3 cellular contexts compared by ENCODE assay signal in the genomic region with DNA sequence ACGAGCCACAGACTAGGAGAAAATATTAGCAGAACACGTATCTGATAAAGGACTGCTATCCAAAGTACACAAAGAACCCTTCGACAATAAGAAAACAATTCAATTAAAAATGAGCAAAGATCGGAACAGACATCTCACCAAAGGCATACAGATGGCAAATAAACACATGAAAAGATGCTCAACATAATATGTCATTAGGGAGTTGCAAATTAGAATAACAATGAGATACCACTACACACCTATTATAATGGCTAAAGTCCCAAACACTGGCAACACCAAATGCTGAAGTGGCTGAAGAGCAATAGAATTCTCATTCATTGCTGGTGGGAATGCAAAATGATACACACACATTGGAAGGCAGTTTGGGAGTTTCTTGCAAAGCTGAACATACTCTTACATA.
TF ChIP-seq lines count a peak whose summit lies in the region.

No MANE protein-coding gene starts in this region.

TF ChIP-seq in GM12891, 5 proteins besides CTCF, POLR2A, EP300 and RAD21:
- TF ChIP-seq SPI1 (IDR thresholded peaks at IDR 0.05; ENCODE audit: low read depth, low read length) (no peak), TAF1 (IDR thresholded peaks at IDR 0.05; ENCODE audit: low read depth, low read length) (no peak), POLR2AphosphoS5 (IDR thresholded peaks at IDR 0.05; ENCODE audit: low read depth, low read length) (no peak), PAX5 (IDR thresholded peaks at IDR 0.05; ENCODE audit: insufficient read depth, low read length, severe bottlenecking) (no peak), POU2F2 (IDR thresholded peaks at IDR 0.05; ENCODE audit: low read depth, low read length) (no peak)

TF ChIP-seq in GM23338, 12 proteins besides CTCF, POLR2A, EP300 and RAD21:
- TF ChIP-seq, protein P1, sequence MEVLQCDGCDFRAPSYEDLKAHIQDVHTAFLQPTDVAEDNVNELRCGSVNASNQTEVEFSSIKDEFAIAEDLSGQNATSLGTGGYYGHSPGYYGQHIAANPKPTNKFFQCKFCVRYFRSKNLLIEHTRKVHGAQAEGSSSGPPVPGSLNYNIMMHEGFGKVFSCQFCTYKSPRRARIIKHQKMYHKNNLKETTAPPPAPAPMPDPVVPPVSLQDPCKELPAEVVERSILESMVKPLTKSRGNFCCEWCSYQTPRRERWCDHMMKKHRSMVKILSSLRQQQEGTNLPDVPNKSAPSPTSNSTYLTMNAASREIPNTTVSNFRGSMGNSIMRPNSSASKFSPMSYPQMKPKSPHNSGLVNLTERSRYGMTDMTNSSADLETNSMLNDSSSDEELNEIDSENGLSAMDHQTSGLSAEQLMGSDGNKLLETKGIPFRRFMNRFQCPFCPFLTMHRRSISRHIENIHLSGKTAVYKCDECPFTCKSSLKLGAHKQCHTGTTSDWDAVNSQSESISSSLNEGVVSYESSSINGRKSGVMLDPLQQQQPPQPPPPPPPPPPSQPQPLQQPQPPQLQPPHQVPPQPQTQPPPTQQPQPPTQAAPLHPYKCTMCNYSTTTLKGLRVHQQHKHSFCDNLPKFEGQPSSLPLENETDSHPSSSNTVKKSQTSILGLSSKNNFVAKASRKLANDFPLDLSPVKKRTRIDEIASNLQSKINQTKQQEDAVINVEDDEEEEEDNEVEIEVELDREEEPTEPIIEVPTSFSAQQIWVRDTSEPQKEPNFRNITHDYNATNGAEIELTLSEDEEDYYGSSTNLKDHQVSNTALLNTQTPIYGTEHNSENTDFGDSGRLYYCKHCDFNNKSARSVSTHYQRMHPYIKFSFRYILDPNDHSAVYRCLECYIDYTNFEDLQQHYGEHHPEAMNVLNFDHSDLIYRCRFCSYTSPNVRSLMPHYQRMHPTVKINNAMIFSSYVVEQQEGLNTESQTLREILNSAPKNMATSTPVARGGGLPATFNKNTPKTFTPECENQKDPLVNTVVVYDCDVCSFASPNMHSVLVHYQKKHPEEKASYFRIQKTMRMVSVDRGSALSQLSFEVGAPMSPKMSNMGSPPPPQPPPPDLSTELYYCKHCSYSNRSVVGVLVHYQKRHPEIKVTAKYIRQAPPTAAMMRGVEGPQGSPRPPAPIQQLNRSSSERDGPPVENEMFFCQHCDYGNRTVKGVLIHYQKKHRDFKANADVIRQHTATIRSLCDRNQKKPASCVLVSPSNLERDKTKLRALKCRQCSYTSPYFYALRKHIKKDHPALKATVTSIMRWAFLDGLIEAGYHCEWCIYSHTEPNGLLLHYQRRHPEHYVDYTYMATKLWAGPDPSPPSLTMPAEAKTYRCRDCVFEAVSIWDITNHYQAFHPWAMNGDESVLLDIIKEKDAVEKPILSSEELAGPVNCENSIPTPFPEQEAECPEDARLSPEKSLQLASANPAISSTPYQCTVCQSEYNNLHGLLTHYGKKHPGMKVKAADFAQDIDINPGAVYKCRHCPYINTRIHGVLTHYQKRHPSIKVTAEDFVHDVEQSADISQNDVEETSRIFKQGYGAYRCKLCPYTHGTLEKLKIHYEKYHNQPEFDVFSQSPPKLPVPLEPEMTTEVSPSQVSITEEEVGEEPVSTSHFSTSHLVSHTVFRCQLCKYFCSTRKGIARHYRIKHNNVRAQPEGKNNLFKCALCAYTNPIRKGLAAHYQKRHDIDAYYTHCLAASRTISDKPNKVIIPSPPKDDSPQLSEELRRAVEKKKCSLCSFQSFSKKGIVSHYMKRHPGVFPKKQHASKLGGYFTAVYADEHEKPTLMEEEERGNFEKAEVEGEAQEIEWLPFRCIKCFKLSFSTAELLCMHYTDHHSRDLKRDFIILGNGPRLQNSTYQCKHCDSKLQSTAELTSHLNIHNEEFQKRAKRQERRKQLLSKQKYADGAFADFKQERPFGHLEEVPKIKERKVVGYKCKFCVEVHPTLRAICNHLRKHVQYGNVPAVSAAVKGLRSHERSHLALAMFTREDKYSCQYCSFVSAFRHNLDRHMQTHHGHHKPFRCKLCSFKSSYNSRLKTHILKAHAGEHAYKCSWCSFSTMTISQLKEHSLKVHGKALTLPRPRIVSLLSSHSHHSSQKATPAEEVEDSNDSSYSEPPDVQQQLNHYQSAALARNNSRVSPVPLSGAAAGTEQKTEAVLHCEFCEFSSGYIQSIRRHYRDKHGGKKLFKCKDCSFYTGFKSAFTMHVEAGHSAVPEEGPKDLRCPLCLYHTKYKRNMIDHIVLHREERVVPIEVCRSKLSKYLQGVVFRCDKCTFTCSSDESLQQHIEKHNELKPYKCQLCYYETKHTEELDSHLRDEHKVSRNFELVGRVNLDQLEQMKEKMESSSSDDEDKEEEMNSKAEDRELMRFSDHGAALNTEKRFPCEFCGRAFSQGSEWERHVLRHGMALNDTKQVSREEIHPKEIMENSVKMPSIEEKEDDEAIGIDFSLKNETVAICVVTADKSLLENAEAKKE (CRISPR knock-in tag; IDR thresholded peaks at IDR 0.05), result no peak
- TF ChIP-seq ZNF114 (CRISPR knock-in tag; IDR thresholded peaks at IDR 0.05) (no peak), STAT1 (IDR thresholded peaks at IDR 0.05; ENCODE audit: unreplicated experiment) (no peak), EZH2phosphoT487 (IDR thresholded peaks at IDR 0.05; ENCODE audit: unreplicated experiment) (no peak)
- TF ChIP-seq, protein P2, sequence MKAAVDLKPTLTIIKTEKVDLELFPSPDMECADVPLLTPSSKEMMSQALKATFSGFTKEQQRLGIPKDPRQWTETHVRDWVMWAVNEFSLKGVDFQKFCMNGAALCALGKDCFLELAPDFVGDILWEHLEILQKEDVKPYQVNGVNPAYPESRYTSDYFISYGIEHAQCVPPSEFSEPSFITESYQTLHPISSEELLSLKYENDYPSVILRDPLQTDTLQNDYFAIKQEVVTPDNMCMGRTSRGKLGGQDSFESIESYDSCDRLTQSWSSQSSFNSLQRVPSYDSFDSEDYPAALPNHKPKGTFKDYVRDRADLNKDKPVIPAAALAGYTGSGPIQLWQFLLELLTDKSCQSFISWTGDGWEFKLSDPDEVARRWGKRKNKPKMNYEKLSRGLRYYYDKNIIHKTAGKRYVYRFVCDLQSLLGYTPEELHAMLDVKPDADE (IDR thresholded peaks at IDR 0.05), result no peak

TF ChIP-seq in H1, 55 proteins besides CTCF, POLR2A, EP300 and RAD21:
- TF ChIP-seq KDM5A (IDR thresholded peaks at IDR 0.05; ENCODE audit: low read length), result no peak
- TF ChIP-seq HDAC6 (IDR thresholded peaks at IDR 0.05; ENCODE audit: low read depth, low read length), result no peak
- no peak for TF ChIP-seq FOSL1 (IDR thresholded peaks at IDR 0.05; ENCODE audit: insufficient read depth, low read depth, low read length)
- TF ChIP-seq, protein P3, sequence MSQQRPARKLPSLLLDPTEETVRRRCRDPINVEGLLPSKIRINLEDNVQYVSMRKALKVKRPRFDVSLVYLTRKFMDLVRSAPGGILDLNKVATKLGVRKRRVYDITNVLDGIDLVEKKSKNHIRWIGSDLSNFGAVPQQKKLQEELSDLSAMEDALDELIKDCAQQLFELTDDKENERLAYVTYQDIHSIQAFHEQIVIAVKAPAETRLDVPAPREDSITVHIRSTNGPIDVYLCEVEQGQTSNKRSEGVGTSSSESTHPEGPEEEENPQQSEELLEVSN (IDR thresholded peaks at IDR 0.05), result no peak
- no peak for TF ChIP-seq JUND (IDR thresholded peaks at IDR 0.05; ENCODE audit: low read length)
- TF ChIP-seq SUZ12 (IDR thresholded peaks at IDR 0.05; ENCODE audit: low read length), result no peak
- TF ChIP-seq, protein P4, sequence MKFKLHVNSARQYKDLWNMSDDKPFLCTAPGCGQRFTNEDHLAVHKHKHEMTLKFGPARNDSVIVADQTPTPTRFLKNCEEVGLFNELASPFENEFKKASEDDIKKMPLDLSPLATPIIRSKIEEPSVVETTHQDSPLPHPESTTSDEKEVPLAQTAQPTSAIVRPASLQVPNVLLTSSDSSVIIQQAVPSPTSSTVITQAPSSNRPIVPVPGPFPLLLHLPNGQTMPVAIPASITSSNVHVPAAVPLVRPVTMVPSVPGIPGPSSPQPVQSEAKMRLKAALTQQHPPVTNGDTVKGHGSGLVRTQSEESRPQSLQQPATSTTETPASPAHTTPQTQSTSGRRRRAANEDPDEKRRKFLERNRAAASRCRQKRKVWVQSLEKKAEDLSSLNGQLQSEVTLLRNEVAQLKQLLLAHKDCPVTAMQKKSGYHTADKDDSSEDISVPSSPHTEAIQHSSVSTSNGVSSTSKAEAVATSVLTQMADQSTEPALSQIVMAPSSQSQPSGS (IDR thresholded peaks at IDR 0.05; ENCODE audit: low read length), result no peak
- TF ChIP-seq ZNF274 (IDR thresholded peaks at IDR 0.05; ENCODE audit: borderline replicate concordance, extremely low read depth, low read length), result no peak
- no peak for TF ChIP-seq CBX5 (IDR thresholded peaks at IDR 0.05; ENCODE audit: low read depth, low read length)
- no peak for TF ChIP-seq RNF2 (IDR thresholded peaks at IDR 0.05; ENCODE audit: borderline replicate concordance, low read depth, low read length, missing control alignments, poor library complexity, severe bottlenecking)
- TF ChIP-seq EZH2 (IDR thresholded peaks at IDR 0.05; ENCODE audit: low read depth, low read length, severe bottlenecking), result no peak
- TF ChIP-seq SRF (IDR thresholded peaks at IDR 0.05; ENCODE audit: low read depth, low read length), result no peak
- TF ChIP-seq TEAD4 (IDR thresholded peaks at IDR 0.05; ENCODE audit: low read depth, low read length), result no peak
- no peak for TF ChIP-seq SIN3A (conservative IDR thresholded peaks at IDR 0.05 in 1 of 2, IDR thresholded peaks at IDR 0.05 in 1 of 2; ENCODE audit: low read depth in 1 of 2, low read length in 2 of 2)
- TF ChIP-seq NANOG (IDR thresholded peaks at IDR 0.05; ENCODE audit: insufficient read depth, low read depth, low read length, poor library complexity, severe bottlenecking), result no peak
